9 cellular contexts compared by ENCODE assay signal in the genomic region with DNA sequence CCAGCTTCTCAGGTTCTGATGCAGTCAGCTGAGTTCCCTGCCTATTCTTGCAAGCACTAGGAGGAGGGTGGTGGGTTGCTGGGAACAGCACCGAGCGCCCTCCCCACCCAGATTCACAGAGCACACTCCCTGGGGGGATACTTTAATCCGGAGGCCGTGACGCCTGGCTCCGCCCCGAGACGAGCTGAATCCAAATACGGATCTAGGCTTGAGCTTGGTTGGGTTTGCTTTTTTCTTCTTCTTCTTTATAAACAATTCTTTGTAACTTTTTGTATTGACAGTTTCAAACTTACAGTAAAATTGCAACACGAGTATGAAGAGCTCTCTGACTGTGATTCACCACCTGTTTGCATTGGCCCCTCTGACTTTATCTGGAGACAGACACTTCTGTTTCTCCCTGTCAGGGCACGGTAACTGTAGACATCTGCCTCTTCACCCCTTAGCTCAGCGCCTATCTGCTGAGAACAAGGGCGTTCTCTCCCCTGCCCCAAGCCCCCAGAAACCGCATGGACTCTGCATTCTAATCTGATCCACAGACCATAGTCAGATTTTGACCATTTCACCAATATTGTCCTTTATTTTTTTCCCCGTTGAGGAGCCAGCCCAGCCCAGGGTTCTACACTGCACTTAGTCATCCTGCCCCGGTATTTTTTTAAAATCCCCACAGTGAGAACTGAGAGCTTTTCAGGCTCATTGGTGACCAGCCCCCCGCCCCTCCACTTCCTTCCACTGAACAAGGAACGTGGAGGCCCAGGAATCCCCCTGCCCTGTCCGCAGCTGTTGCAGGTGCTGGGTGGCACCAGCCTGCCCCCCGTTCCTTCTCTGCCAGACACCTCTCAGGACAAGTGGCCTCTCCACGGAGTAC. TPM values are rescaled to one million over a fixed set of nuclear protein-coding genes. Genes with fewer than 3 reads are reported as not detected.
DNase-seq lines count a peak whose midpoint lies in the region; ATAC-seq, FAIRE-seq and TF ChIP-seq lines count a peak whose summit lies in the region.
"Had no signal": no experiment of that assay in that cellular context is flagged by ENCODE, and none has a peak within 500 bp of the region (broad histone marks: within the 10 kb centered on the region; RNA-seq: fewer than 3 reads in every experiment).

No MANE protein-coding gene starts in this region.

- H3K27ac ChIP-seq in H9 (ENCODE audit: insufficient read length, low read depth, low read length) (no peak overlapping the region), RWPE1 (peak overlapping the region; percentile 75)
- H3K27ac ChIP-seq: KMS-11 had no signal

- H3K9me3 Mint-ChIP-seq in H9 = no peaks in the 10 kb centered on the region
- no peaks in the 10 kb centered on the region for H3K9me3 Mint-ChIP-seq in chondrocyte (ENCODE audit: low read depth)
- H3K9me3 Mint-ChIP-seq in nephron = no peaks in the 10 kb centered on the region

- H2BK15ac ChIP-seq in H9 (ENCODE audit: low read depth, low read length) = no peak overlapping the region

- no peaks in the 10 kb centered on the region for H3K79me2 ChIP-seq in H9 (ENCODE audit: insufficient read depth, low read length)

- no peak overlapping the region for H4K5ac ChIP-seq in H9 (ENCODE audit: insufficient read length, low read depth, low read length)

- no peak overlapping the region for H3K4ac ChIP-seq in H9 (ENCODE audit: low read depth, low read length)

- ATAC-seq in GM18858 (IDR thresholded peaks at IDR 0.05; ENCODE audit: unreplicated experiment) = no peak

- H3K4me1 ChIP-seq in H9 (ENCODE audit: insufficient read depth, low read length) = no peaks in the 10 kb centered on the region

- no peak overlapping the region for H2BK20ac ChIP-seq in H9 (ENCODE audit: low read depth, low read length, poor library complexity, severe bottlenecking)

- H2AFZ ChIP-seq in H9 (ENCODE audit: low read length) = no peak overlapping the region

- no peak overlapping the region for H2BK12ac ChIP-seq in H9 (ENCODE audit: insufficient read length, low read depth, low read length)

- no peak overlapping the region for H3K14ac ChIP-seq in H9 (ENCODE audit: insufficient read depth, low read length)

- H3K27me3 Mint-ChIP-seq in H9 (ENCODE audit: low read depth) (peaks cover 5% of the 10 kb centered on the region; the same call in 1 of the 2 replicates), chondrocyte (ENCODE audit: low read depth) (no peaks in the 10 kb centered on the region), nephron (ENCODE audit: low read depth) (peaks cover 3% of the 10 kb centered on the region)

- H3K9me3 ChIP-seq in H9 (ENCODE audit: control insufficient read depth, low read depth, low read length) = no peaks in the 10 kb centered on the region

- H4K20me1 ChIP-seq in H9 (ENCODE audit: control insufficient read depth, insufficient read depth, insufficient read length) = no peaks in the 10 kb centered on the region

- no peak overlapping the region for H3K56ac ChIP-seq in H9 (ENCODE audit: insufficient read length, low read depth, low read length)

- CTCF ChIA-PET in RWPE1 (lab: Yijun Ruan, JAX) = interaction anchor here (0.6 to 11.3 kb wide), 3 partner anchors 12 to 562 kb away, joined by 3 to 155 read pairs (median 3); a partner anchor contains a TSS

- no peak overlapping the region for H3K23ac ChIP-seq in H9 (ENCODE audit: insufficient read length, low read depth, low read length)

- H3K4me3 Mint-ChIP-seq in H9 (peak overlapping the region in 1 of 2 experiments; percentile 38; a peak in 1 of 5 replicates), chondrocyte (ENCODE audit: unreplicated experiment) (peak overlapping the region; percentile 31), nephron (peak overlapping the region in 1 of 3 experiments; percentile 4)

- WGBS in H9 (ENCODE audit: extremely low coverage, insufficient read length, low lambda C conversion rate) = no CpG with 5 or more reads among the region's 21 CpGs

- no peak overlapping the region for H3K9ac ChIP-seq in H9 (ENCODE audit: extremely low read depth, insufficient read length, low read length)
- H3K9ac ChIP-seq: KMS-11 had no signal

- H3K27ac Mint-ChIP-seq in H9 (peak overlapping the region; percentile 8 to 95 (median 51); a peak in 5 of 7 replicates), chondrocyte (ENCODE audit: unreplicated experiment) (peak overlapping the region; percentile 94), nephron (peak overlapping the region; percentile 57 to 76 (median 75))

- DNase-seq in H9 (peak; percentile 38), RWPE1 (ENCODE audit: low spot score) (no peak), chondrocyte (ENCODE audit: low spot score) (no peak), SKM-1 (lab: John Stamatoyannopoulos, UW; ENCODE audit: unreplicated experiment) (no peak), DMS153 (lab: John Stamatoyannopoulos, UW) (no peak)

- H3K27me3 ChIP-seq in H9 (ENCODE audit: insufficient read depth, low read length) = no peaks in the 10 kb centered on the region

- no peak overlapping the region for H2AK5ac ChIP-seq in H9 (ENCODE audit: insufficient read length, low read length)

- peak; percentile 15 for FAIRE-seq in G401.6 (lab: Jason Lieb, UNC)

- H3K23me2 ChIP-seq in H9 (ENCODE audit: insufficient read length, low read depth, low read length, poor library complexity, severe bottlenecking) = no peaks in the 10 kb centered on the region

- H3K79me1 ChIP-seq in H9 (ENCODE audit: insufficient read depth, low read depth, low read length, poor library complexity, severe bottlenecking) = no peaks in the 10 kb centered on the region

- H2BK5ac ChIP-seq in H9 (ENCODE audit: insufficient read length, low read length) = no peak overlapping the region

- TF ChIP-seq CTCF in H9 (conservative IDR thresholded peaks at IDR 0.05) (no peak), RWPE1 (conservative IDR thresholded peaks at IDR 0.05; ENCODE audit: low read depth) (no peak), chondrocyte (IDR thresholded peaks at IDR 0.05) (no peak), nephron (IDR thresholded peaks at IDR 0.05; ENCODE audit: unreplicated experiment in 3 of 3) (no peak)

- H3T11ph ChIP-seq in H9 (ENCODE audit: low read length) = no peak overlapping the region

- no peak overlapping the region for H4K91ac ChIP-seq in H9 (ENCODE audit: insufficient read length, low read depth, low read length)

- H3K36me3 Mint-ChIP-seq in H9 (ENCODE audit: insufficient read depth in 1 of 3, low read depth in 3 of 3) = peaks cover 5 to 32% (median 20%) of the 10 kb centered on the region in 3 experiments; a peak in 6 of 7 replicates
- H3K36me3 Mint-ChIP-seq in chondrocyte (ENCODE audit: low read depth) = peaks cover 1% of the 10 kb centered on the region
- peaks cover 5% of the 10 kb centered on the region for H3K36me3 Mint-ChIP-seq in nephron (ENCODE audit: low read depth)

- no peak overlapping the region for H2BK120ac ChIP-seq in H9 (ENCODE audit: low read depth, low read length, poor library complexity, severe bottlenecking)

- no peak overlapping the region for H3K4me2 ChIP-seq in H9 (ENCODE audit: insufficient read depth, insufficient read length, low read length)
- H3K4me2 ChIP-seq: KMS-11 had no signal

- no peak overlapping the region for H3K18ac ChIP-seq in H9 (ENCODE audit: insufficient read length, low read depth, low read length)

- POLR2A ChIA-PET in RWPE1 (lab: Yijun Ruan, JAX; ENCODE audit: low non-redundant PET) = interaction anchor here (0.7 kb wide), 1 partner anchor 162 kb away, joined by 3 read pairs; no protein-coding TSS in a partner anchor

- H3K4me1 Mint-ChIP-seq in H9 = peaks cover 11 to 15% of the 10 kb centered on the region in 2 experiments
- H3K4me1 Mint-ChIP-seq in chondrocyte (ENCODE audit: low read depth) = peaks cover 29% of the 10 kb centered on the region
- H3K4me1 Mint-ChIP-seq in nephron = peaks cover 17% of the 10 kb centered on the region

- no peak overlapping the region for H4K8ac ChIP-seq in H9 (replicated peaks; ENCODE audit: insufficient read length, low read depth, low read length)

RNA-seq across cellular contexts. Expression of a gene that starts 11.5 kb away (rescaled TPM):
- total RNA-seq in H9 (2021) (29.1 and 29.3 TPM in 2 replicates), chondrocyte (9.6 to 14.1 TPM (median 10.8 TPM) in 3 replicates)

RNA-seq across cellular contexts. Expression of a gene that starts 21.8 kb away (rescaled TPM):
- total RNA-seq in H9 (2021) = 38.2 and 40.4 TPM in 2 replicates
- total RNA-seq in chondrocyte = 18.8 to 19.7 TPM (median 19.4 TPM) in 3 replicates
